ENCODE assay signal across 1 cellular context in genomic region chr10:93437946-93438795, GRCh38.
TF ChIP-seq lines count a peak whose summit lies in the region.

No MANE protein-coding gene starts in this region.

TF ChIP-seq in HCT116, 20 proteins besides CTCF, POLR2A, EP300 and RAD21 (continued from another document):
- TF ChIP-seq ZBTB33 (IDR thresholded peaks at IDR 0.05; ENCODE audit: extremely low read depth, insufficient replicate concordance, low read length) (no peak), POLR2AphosphoS5 (IDR thresholded peaks at IDR 0.05; ENCODE audit: low read depth, low read length) (no peak; the same call in 1 of the 2 replicates), ZFX (IDR thresholded peaks at IDR 0.05) (no peak), EZH2 (IDR thresholded peaks at IDR 0.05) (no peak)
- TF ChIP-seq, protein P1, sequence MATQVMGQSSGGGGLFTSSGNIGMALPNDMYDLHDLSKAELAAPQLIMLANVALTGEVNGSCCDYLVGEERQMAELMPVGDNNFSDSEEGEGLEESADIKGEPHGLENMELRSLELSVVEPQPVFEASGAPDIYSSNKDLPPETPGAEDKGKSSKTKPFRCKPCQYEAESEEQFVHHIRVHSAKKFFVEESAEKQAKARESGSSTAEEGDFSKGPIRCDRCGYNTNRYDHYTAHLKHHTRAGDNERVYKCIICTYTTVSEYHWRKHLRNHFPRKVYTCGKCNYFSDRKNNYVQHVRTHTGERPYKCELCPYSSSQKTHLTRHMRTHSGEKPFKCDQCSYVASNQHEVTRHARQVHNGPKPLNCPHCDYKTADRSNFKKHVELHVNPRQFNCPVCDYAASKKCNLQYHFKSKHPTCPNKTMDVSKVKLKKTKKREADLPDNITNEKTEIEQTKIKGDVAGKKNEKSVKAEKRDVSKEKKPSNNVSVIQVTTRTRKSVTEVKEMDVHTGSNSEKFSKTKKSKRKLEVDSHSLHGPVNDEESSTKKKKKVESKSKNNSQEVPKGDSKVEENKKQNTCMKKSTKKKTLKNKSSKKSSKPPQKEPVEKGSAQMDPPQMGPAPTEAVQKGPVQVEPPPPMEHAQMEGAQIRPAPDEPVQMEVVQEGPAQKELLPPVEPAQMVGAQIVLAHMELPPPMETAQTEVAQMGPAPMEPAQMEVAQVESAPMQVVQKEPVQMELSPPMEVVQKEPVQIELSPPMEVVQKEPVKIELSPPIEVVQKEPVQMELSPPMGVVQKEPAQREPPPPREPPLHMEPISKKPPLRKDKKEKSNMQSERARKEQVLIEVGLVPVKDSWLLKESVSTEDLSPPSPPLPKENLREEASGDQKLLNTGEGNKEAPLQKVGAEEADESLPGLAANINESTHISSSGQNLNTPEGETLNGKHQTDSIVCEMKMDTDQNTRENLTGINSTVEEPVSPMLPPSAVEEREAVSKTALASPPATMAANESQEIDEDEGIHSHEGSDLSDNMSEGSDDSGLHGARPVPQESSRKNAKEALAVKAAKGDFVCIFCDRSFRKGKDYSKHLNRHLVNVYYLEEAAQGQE (IDR thresholded peaks at IDR 0.05; ENCODE audit: low read depth), result no peak
TF ChIP-seq in HCT116: peak in this region for 0.
